Comparison of ENCODE assay signal across 2 cellular contexts in the genomic region with DNA sequence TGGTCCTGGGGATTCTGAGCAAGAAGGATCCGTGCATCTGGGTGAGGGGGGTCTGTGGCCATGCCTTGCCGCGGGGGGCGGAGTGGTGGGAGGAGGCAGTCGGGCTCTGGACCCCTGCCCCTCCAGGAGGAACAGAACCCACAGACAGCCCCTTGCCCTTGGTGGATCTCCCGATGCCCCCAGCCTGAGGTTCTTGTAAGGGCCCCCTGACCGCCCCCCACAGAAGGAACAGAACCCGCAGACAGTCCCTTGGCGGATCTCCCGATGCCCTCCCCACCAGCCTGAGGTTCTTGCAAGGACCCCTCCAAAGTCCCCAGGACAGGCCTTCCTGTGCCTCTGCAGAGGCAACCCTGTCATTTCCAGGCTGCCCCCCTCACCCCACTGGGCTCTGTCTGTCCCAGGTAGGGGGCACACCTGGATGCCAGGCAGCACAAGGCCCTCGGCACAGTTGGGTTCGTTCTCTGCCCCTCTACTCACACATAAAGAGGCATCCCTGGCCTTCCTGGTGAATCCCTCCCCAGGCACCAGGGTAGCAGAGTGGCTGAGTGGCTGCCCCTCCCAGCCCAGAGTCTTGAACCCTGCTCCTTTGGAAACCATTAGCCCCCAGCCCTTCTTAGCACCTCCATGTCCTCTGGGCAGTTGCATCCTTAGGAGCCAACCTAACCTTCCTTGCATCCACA.
TF ChIP-seq lines count a peak whose summit lies in the region.

No MANE protein-coding gene starts in this region.

TF ChIP-seq in A549, 52 proteins besides CTCF, POLR2A, EP300 and RAD21:
- TF ChIP-seq ZSCAN20 (CRISPR knock-in tag; IDR thresholded peaks at IDR 0.05) (no peak), SMC3 (IDR thresholded peaks at IDR 0.05) (no peak), PHF8 (IDR thresholded peaks at IDR 0.05; ENCODE audit: borderline replicate concordance, low read depth) (no peak), FOXS1 (CRISPR knock-in tag; IDR thresholded peaks at IDR 0.05) (no peak), BHLHE40 (IDR thresholded peaks at IDR 0.05; ENCODE audit: low read depth, low read length) (no peak), FOSB (CRISPR knock-in tag; IDR thresholded peaks at IDR 0.05) (no peak)
- TF ChIP-seq, protein P1, sequence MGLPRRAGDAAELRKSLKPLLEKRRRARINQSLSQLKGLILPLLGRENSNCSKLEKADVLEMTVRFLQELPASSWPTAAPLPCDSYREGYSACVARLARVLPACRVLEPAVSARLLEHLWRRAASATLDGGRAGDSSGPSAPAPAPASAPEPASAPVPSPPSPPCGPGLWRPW (IDR thresholded peaks at IDR 0.05), result no peak

TF ChIP-seq in H1, 55 proteins besides CTCF, POLR2A, EP300 and RAD21:
- no peak for TF ChIP-seq GABPA (IDR thresholded peaks at IDR 0.05; ENCODE audit: borderline replicate concordance, insufficient read depth, low read length)
- TF ChIP-seq RFX5 (IDR thresholded peaks at IDR 0.05; ENCODE audit: borderline replicate concordance, low read depth, low read length), result no peak
- TF ChIP-seq SUZ12 (IDR thresholded peaks at IDR 0.05; ENCODE audit: low read length), result no peak
- TF ChIP-seq CTBP2 (IDR thresholded peaks at IDR 0.05; ENCODE audit: borderline replicate concordance, insufficient read depth, insufficient read length, low read length), result no peak
- no peak for TF ChIP-seq RBBP5 (IDR thresholded peaks at IDR 0.05; ENCODE audit: borderline replicate concordance, low read depth, low read length)
- TF ChIP-seq BCL11A (IDR thresholded peaks at IDR 0.05; ENCODE audit: low read depth in 2 of 2, low read length in 2 of 2), result no peak
- no peak for TF ChIP-seq TAF1 (IDR thresholded peaks at IDR 0.05; ENCODE audit: low read depth, low read length)
- TF ChIP-seq CREB1 (IDR thresholded peaks at IDR 0.05), result no peak
- TF ChIP-seq, protein P2, sequence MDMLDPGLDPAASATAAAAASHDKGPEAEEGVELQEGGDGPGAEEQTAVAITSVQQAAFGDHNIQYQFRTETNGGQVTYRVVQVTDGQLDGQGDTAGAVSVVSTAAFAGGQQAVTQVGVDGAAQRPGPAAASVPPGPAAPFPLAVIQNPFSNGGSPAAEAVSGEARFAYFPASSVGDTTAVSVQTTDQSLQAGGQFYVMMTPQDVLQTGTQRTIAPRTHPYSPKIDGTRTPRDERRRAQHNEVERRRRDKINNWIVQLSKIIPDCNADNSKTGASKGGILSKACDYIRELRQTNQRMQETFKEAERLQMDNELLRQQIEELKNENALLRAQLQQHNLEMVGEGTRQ (IDR thresholded peaks at IDR 0.05; ENCODE audit: low read length), result no peak
- no peak for TF ChIP-seq JUND (IDR thresholded peaks at IDR 0.05; ENCODE audit: low read length)
- TF ChIP-seq PHF8 (conservative IDR thresholded peaks at IDR 0.05; ENCODE audit: low read depth, low read length), result no peak
- TF ChIP-seq CBX5 (IDR thresholded peaks at IDR 0.05; ENCODE audit: low read depth, low read length), result no peak
- no peak for TF ChIP-seq SIRT6 (IDR thresholded peaks at IDR 0.05; ENCODE audit: low read length)
- TF ChIP-seq POLR2AphosphoS5 (IDR thresholded peaks at IDR 0.05; ENCODE audit: low read depth, low read length), result no peak
- no peak for TF ChIP-seq SP2 (IDR thresholded peaks at IDR 0.05; ENCODE audit: low read length)
- TF ChIP-seq HDAC6 (IDR thresholded peaks at IDR 0.05; ENCODE audit: low read depth, low read length), result no peak
